21 cellular contexts compared by ENCODE assay signal in genomic region chr17:80630721-80631120, GRCh38.
A peak's percentile ranks its signal among the peaks of the same experiment; 100 is the strongest.
DNase-seq lines count a peak whose midpoint lies in the region; ATAC-seq, FAIRE-seq and TF ChIP-seq lines count a peak whose summit lies in the region.
"Had no signal": no experiment of that assay in that cellular context is flagged by ENCODE, and none has a peak within 500 bp of the region (broad histone marks: within the 10 kb centered on the region; RNA-seq: fewer than 3 reads in every experiment).

No MANE protein-coding gene starts in this region.

- peaks cover 17% of the 10 kb centered on the region for H3K4me1 Mint-ChIP-seq in activated CD4-positive, alpha-beta T cell treated with anti-CD3 and anti-CD28 coated beads, Interleukin-2, amount 10 ng/mL, durations not matched to agents 24 days and 14 days

- no peak for FAIRE-seq in HepG2 (lab: Jason Lieb, UNC)
- no peak for FAIRE-seq in kidney (lab: Jason Lieb, UNC)
- FAIRE-seq: G401.6, GM12891, GM18507 had no signal

- 0 out of 2 replicates have a peak overlapping the region, but pooled peaks have one; percentile 4 for H3K27ac ChIP-seq in RWPE1
- peak overlapping the region; percentile 85 for H3K27ac ChIP-seq in HepG2 (ENCODE audit: extremely low read length, insufficient read depth, low read length)
- no peak overlapping the region for H3K27ac ChIP-seq in kidney (ENCODE audit: low read depth in 2 of 2, low read length in 2 of 2)
- no peak overlapping the region for H3K27ac ChIP-seq in tibial artery
- H3K27ac ChIP-seq: 22Rv1 had no signal

- H3K9ac ChIP-seq in HepG2 (ENCODE audit: insufficient read depth, low read depth, low read length) = no peak overlapping the region; the same call in 1 of the 2 replicates
- H3K9ac ChIP-seq in kidney (ENCODE audit: low read length in 2 of 2) = no peak overlapping the region

- no peak for TF ChIP-seq RAD21 in HepG2 (CRISPR knock-in tag; IDR thresholded peaks at IDR 0.05)

- peaks cover 63% of the 10 kb centered on the region for H3K4me1 ChIP-seq in HepG2 (ENCODE audit: insufficient read depth, low read length)
- no peaks in the 10 kb centered on the region for H3K4me1 ChIP-seq in kidney (ENCODE audit: control insufficient read depth in 1 of 2, insufficient read depth in 1 of 2, low read depth in 1 of 2, low read length in 2 of 2)
- H3K4me1 ChIP-seq in tibial artery = no peaks in the 10 kb centered on the region

- peaks cover 4% of the 10 kb centered on the region for H3K9me3 Mint-ChIP-seq in activated CD4-positive, alpha-beta T cell treated with anti-CD3 and anti-CD28 coated beads, Interleukin-2, amount 10 ng/mL, durations not matched to agents 24 days and 14 days
- H3K9me3 Mint-ChIP-seq: CD8-positive, alpha-beta memory T cell; GM23338; HFFc6 had no signal

- H3K4me3 ChIP-seq in HepG2 (replicated peaks in 1 of 3; ENCODE audit: insufficient read depth in 1 of 3, low read depth in 2 of 3, low read length in 3 of 3) (no peak overlapping the region), kidney (ENCODE audit: low read length in 2 of 2) (no peak overlapping the region), tibial artery (no peak overlapping the region)
- H3K4me3 ChIP-seq: GM23338 had no signal

- TF ChIP-seq POLR2A in HepG2 (IDR thresholded peaks at IDR 0.05; ENCODE audit: insufficient read depth in 1 of 2, low read depth in 2 of 2, low read length in 2 of 2) = no peak

- in situ Hi-C loops in HepG2 (cut with HindIII; ENCODE audit: extremely low pct_ligation_motif_present, low pct_unique_long_range_greater_than_20kb) = no loop called here

- peaks cover 56% of the 10 kb centered on the region for H3K79me2 ChIP-seq in HepG2 (ENCODE audit: insufficient read depth, low read length)

- H3K36me3 ChIP-seq in HepG2 (replicated peaks in 1 of 2; ENCODE audit: control insufficient read depth in 1 of 2, insufficient read depth in 2 of 2, low read length in 2 of 2) (peaks cover 5 to 10% of the 10 kb centered on the region in 2 experiments), kidney (ENCODE audit: control insufficient read depth in 1 of 2, insufficient read depth in 2 of 2, low read length in 2 of 2) (peaks cover 3 to 8% of the 10 kb centered on the region in 2 donors), tibial artery (peaks cover 0 to 13% (median 6%) of the 10 kb centered on the region in 3 donors)

- TF ChIP-seq EP300 in HepG2 (IDR thresholded peaks at IDR 0.05; ENCODE audit: low read depth in 2 of 2, low read length in 2 of 2) (no peak), HepG2 (CRISPR knock-in tag; IDR thresholded peaks at IDR 0.05; ENCODE audit: borderline replicate concordance) (no peak)

- no peaks in the 10 kb centered on the region for H3K27me3 Mint-ChIP-seq in activated CD4-positive, alpha-beta T cell treated with anti-CD3 and anti-CD28 coated beads, Interleukin-2, amount 10 ng/mL, durations not matched to agents 24 days and 14 days
- H3K27me3 Mint-ChIP-seq: CD4-positive, CD25-positive, alpha-beta regulatory T cell had no signal

- H3K27ac Mint-ChIP-seq in activated CD4-positive, alpha-beta T cell treated with anti-CD3 and anti-CD28 coated beads, Interleukin-2, amount 10 ng/mL, durations not matched to agents 24 days and 14 days = no peak overlapping the region
- H3K27ac Mint-ChIP-seq: GM23338, HFFc6 had no signal

- peaks cover 14% of the 10 kb centered on the region; the same call in 1 of the 2 replicates for H4K20me1 ChIP-seq in HepG2 (ENCODE audit: insufficient read depth, low read length)

- intact Hi-C loops in activated CD4-positive, alpha-beta T cell treated with anti-CD3 and anti-CD28 coated beads, Interleukin-2, amount 10 ng/mL, durations not matched to agents 24 days and 14 days (cut with micrococcal nuclease) = loop anchor here (1.0 kb wide), 1 partner anchor 9 kb away; no protein-coding TSS in a partner anchor
- intact Hi-C loops in HepG2 (cut with micrococcal nuclease; ENCODE audit: unreplicated experiment) (no loop called here), kidney (cut with DNase I) (no loop called here), tibial artery (cut with DNase I; ENCODE audit: low total_unique reads) (no loop called here)

- H3K4me2 ChIP-seq in HepG2 (ENCODE audit: low read depth, low read length) = peak overlapping the region; percentile 53; the same call in 1 of the 2 replicates
- H3K4me2 ChIP-seq: GM23338 had no signal

- H3K36me3 Mint-ChIP-seq in activated CD4-positive, alpha-beta T cell treated with anti-CD3 and anti-CD28 coated beads, Interleukin-2, amount 10 ng/mL, durations not matched to agents 24 days and 14 days (ENCODE audit: low read depth) = peaks cover 14% of the 10 kb centered on the region

- no peak for TF ChIP-seq CTCF in RWPE1 (conservative IDR thresholded peaks at IDR 0.05; ENCODE audit: low read depth)
- TF ChIP-seq CTCF in HepG2 (CRISPR knock-in tag; IDR thresholded peaks at IDR 0.05) = no peak
- no peak for TF ChIP-seq CTCF in kidney (IDR thresholded peaks at IDR 0.05; ENCODE audit: borderline replicate concordance, extremely low read depth, insufficient read depth)
- TF ChIP-seq CTCF in tibial artery (IDR thresholded peaks at IDR 0.05) = no peak

- peaks cover 31% of the 10 kb centered on the region; the same call in 1 of the 2 replicates for H3K9me3 ChIP-seq in HepG2 (ENCODE audit: low read length)
- H3K9me3 ChIP-seq in kidney (ENCODE audit: control insufficient read depth in 1 of 2, low read length in 2 of 2) = peaks cover 0 to 6% of the 10 kb centered on the region in 2 donors
- no peaks in the 10 kb centered on the region for H3K9me3 ChIP-seq in tibial artery

- CTCF ChIA-PET in RWPE1 (lab: Yijun Ruan, JAX) = no interaction called here
- CTCF ChIA-PET in HepG2 (lab: Yijun Ruan, JAX; ENCODE audit: low intra/inter-chr PET ratio, low total read pairs) = interaction anchor here (1.1 kb wide), 1 partner anchor 56 kb away, joined by 4 read pairs; no protein-coding TSS in a partner anchor

- no peak overlapping the region for H3K4me3 Mint-ChIP-seq in activated CD4-positive, alpha-beta T cell treated with anti-CD3 and anti-CD28 coated beads, Interleukin-2, amount 10 ng/mL, durations not matched to agents 24 days and 14 days
- H3K4me3 Mint-ChIP-seq: CD4-positive, CD25-positive, alpha-beta regulatory T cell; CD8-positive, alpha-beta memory T cell; GM23338; HFFc6 had no signal

- 91% methylated on average over 7 of the region's 8 CpGs for WGBS in HepG2 (ENCODE audit: low lambda C conversion rate)

- no TSS peak for BruUV-seq in HepG2 (replicated peaks; lab: Mats Ljungman, UMichigan)

- no peak overlapping the region for H2AFZ ChIP-seq in HepG2 (ENCODE audit: low read length)
- H2AFZ ChIP-seq: GM23338 had no signal

- H3K27me3 ChIP-seq in HepG2 (ENCODE audit: control insufficient read depth in 1 of 2, insufficient read depth in 2 of 2, low read length in 2 of 2) (no peaks in the 10 kb centered on the region), tibial artery (no peaks in the 10 kb centered on the region)

- peak; percentile 54 for DNase-seq in activated CD4-positive, alpha-beta T cell treated with anti-CD3 and anti-CD28 coated beads, Interleukin-2, amount 10 ng/mL, durations not matched to agents 24 days and 14 days
- no peak for DNase-seq in activated CD4-positive, alpha-beta T cell treated with anti-CD3 and anti-CD28 coated beads, Interleukin-2, amount 50 U/mL, for 4 hours
- DNase-seq in RWPE1 (ENCODE audit: low spot score) = no peak
- DNase-seq in HepG2 (ENCODE audit: low spot score) = no peak
- no peak for DNase-seq in kidney
- no peak for DNase-seq in tibial artery
- DNase-seq in HT-29 (ENCODE audit: low spot score) = no peak
- DNase-seq: C1 segment of cervical spinal cord; CD4-positive, CD25-positive, alpha-beta regulatory T cell; CD8-positive, alpha-beta memory T cell; COR-L47; DMS 273 treated with DMSO at 0.1 percent for 48 hours; DMS53; H7; HFFc6 had no signal

- ATAC-seq in HepG2 = no peak; the same call in 1 of the 3 replicates
- ATAC-seq: GM23338, HCT116 had no signal

- POLR2A ChIA-PET in RWPE1 (lab: Yijun Ruan, JAX; ENCODE audit: low non-redundant PET) = no interaction called here
- POLR2A ChIA-PET in HepG2 (lab: Yijun Ruan, JAX) = interaction anchor here (2.7 to 2.8 kb wide), 2 partner anchors 9 to 31 kb away, joined by 17 to 32 read pairs; no protein-coding TSS in a partner anchor

TF ChIP-seq in HepG2, 621 proteins besides CTCF, POLR2A, EP300 and RAD21 (continues in another document):
- TF ChIP-seq ZNF343 (CRISPR knock-in tag; IDR thresholded peaks at IDR 0.05) (no peak), MAF1 (CRISPR knock-in tag; IDR thresholded peaks at IDR 0.05; ENCODE audit: borderline replicate concordance) (no peak), ZNF891 (CRISPR knock-in tag; IDR thresholded peaks at IDR 0.05) (0 out of 2 replicates have a peak, but pooled peaks have one; percentile 41), PATZ1 (CRISPR knock-in tag; IDR thresholded peaks at IDR 0.05) (no peak), GMEB1 (CRISPR knock-in tag; IDR thresholded peaks at IDR 0.05; ENCODE audit: borderline replicate concordance) (no peak), NFKB2 (CRISPR knock-in tag; IDR thresholded peaks at IDR 0.05; ENCODE audit: borderline replicate concordance) (0 out of 2 replicates have a peak, but pooled peaks have one; percentile 26), MED8 (CRISPR knock-in tag; IDR thresholded peaks at IDR 0.05; ENCODE audit: insufficient replicate concordance) (peak; percentile 22)

Comparison
In these comparisons a context has a peak if more than half of its experiments do, and no peak if none do; other contexts are left out.
1. H3K27ac ChIP-seq: peak in RWPE1 (single experiment) and HepG2 (single experiment); none in kidney (0 of 2) and tibial artery (0 of 2).